Comparison of ENCODE assay signal across 8 cellular contexts in the genomic region with DNA sequence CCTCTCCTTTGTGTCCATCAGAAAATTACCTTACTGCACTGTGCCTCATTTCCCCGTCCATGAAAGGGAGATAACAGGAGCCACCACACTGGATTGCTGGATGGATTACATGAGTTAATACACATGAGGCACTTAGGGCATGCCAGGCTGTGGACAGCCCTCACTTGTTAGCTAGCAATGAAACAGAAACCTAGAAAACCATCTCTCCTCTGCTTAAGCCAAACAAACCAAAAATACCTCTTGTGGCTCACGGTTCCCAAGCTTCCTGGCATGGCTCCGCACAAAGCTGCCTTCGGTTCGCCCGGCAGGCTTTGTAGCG. TPM values are rescaled to one million over a fixed set of nuclear protein-coding genes. Genes with fewer than 3 reads are reported as not detected.
DNase-seq lines count a peak whose midpoint lies in the region; ATAC-seq and TF ChIP-seq lines count a peak whose summit lies in the region.

No MANE protein-coding gene starts in this region.

- no peaks in the 10 kb centered on the region for H3K27me3 ChIP-seq in SU-DHL-6 (ENCODE audit: low read length)
- H3K27me3 ChIP-seq in ovary: no peaks in the 10 kb centered on the region

- H3K27ac ChIP-seq in SU-DHL-6 (ENCODE audit: low read depth, low read length) (no peak overlapping the region), ovary (peak overlapping the region; percentile 31 to 72)

- peak overlapping the region; percentile 78 for H3K9ac ChIP-seq in SU-DHL-6 (ENCODE audit: low read length)

- ATAC-seq in GM18870 (IDR thresholded peaks at IDR 0.05; ENCODE audit: unreplicated experiment): peak; percentile 30
- ATAC-seq in HG03097 (IDR thresholded peaks at IDR 0.05; ENCODE audit: low FRiP score, unreplicated experiment): peak; percentile 24

- no peaks in the 10 kb centered on the region for H3K9me2 ChIP-seq in SU-DHL-6 (replicated peaks; ENCODE audit: insufficient read depth, low read length)

- TF ChIP-seq EP300 in ovary (IDR thresholded peaks at IDR 0.05): no peak

- TF ChIP-seq CTCF in AG10803 (conservative IDR thresholded peaks at IDR 0.05; ENCODE audit: low read length): no peak
- TF ChIP-seq CTCF in SU-DHL-6 (IDR thresholded peaks at IDR 0.05; ENCODE audit: insufficient read depth, low read length, poor library complexity, severe bottlenecking): no peak
- no peak for TF ChIP-seq CTCF in ovary (IDR thresholded peaks at IDR 0.05)

- peaks cover 6% of the 10 kb centered on the region for H3K4me1 ChIP-seq in ovary (ENCODE audit: insufficient read depth)

- H4K20me1 ChIP-seq in SU-DHL-6 (ENCODE audit: low read depth, low read length): no peaks in the 10 kb centered on the region

- H3K79me2 ChIP-seq in SU-DHL-6 (ENCODE audit: insufficient read depth, low read length): 0 out of 2 replicates have a peak, but pooled peaks cover 10% of the 10 kb centered on the region

- 0 to 2% (median 1%) methylated on average over 7 of the region's 7 CpGs for WGBS in ovary, 3 donors

- no peaks in the 10 kb centered on the region for H3K9me3 ChIP-seq in SU-DHL-6 (ENCODE audit: insufficient read depth, low read length)
- H3K9me3 ChIP-seq in ovary: no peaks in the 10 kb centered on the region

- intact Hi-C loops in ovary (cut with DNase I): loop anchor here in 3 of 4 donors (10.0 kb wide), 2 partner anchors 89 to 99 kb away; partner anchors contain the start of gene TDG (in 2 of the 3)

- 0 out of 2 replicates have a peak, but pooled peaks cover 4% of the 10 kb centered on the region for H3F3A ChIP-seq in SU-DHL-6 (ENCODE audit: insufficient read depth)

- no peak for DNase-seq in AG10803 (ENCODE audit: low read depth)
- DNase-seq in fibroblast of peridontal ligament (ENCODE audit: extremely low read depth): peak; percentile 72
- DNase-seq in ovary: no peak
- DNase-seq in effector CD4-positive, alpha-beta T cell: no peak
- DNase-seq in ecto neural progenitor cell (ENCODE audit: low spot score): no peak

- TF ChIP-seq POLR2A in ovary (IDR thresholded peaks at IDR 0.05): no peak

- peak overlapping the region; percentile 96 for H3K4me3 ChIP-seq in AG10803 (ENCODE audit: low read length)
- peak overlapping the region; percentile 90 for H3K4me3 ChIP-seq in SU-DHL-6 (ENCODE audit: insufficient read depth, low read length, poor library complexity, severe bottlenecking)
- peak overlapping the region; percentile 82 for H3K4me3 ChIP-seq in ovary

- peak overlapping the region; percentile 83 for H3K4me2 ChIP-seq in SU-DHL-6 (ENCODE audit: low read depth, low read length, poor library complexity, severe bottlenecking)

- peak overlapping the region; percentile 97 for H2AFZ ChIP-seq in SU-DHL-6 (ENCODE audit: low read depth, low read length, severe bottlenecking)

- H3K36me3 ChIP-seq in SU-DHL-6 (ENCODE audit: low read length): no peaks in the 10 kb centered on the region; the same call in 1 of the 2 replicates
- H3K36me3 ChIP-seq in ovary: no peaks in the 10 kb centered on the region

RNA-seq across cellular contexts. Expression of gene HCFC2, which starts 0.7 kb away (rescaled TPM):
- total RNA-seq in ovary: 10 to 100 TPM; 17.2 to 24.6 (median 23.5) TPM
- polyA plus RNA-seq in ovary: 10 to 100 TPM in 1 of 2 donors, 1 to 10 TPM in 1; 8.8 to 10.9 TPM

RNA-seq across cellular contexts. Expression of gene GLT8D2, which starts 13.7 kb away (rescaled TPM):
- 10 to 100 TPM; 21.1 to 38.4 (median 32.9) TPM for total RNA-seq in ovary
- polyA plus RNA-seq in ovary: 10 to 100 TPM; 45.8 to 65.2 TPM
